8 cellular contexts compared by ENCODE assay signal in genomic region chr1:19882111-19883071, GRCh38. TPM values are rescaled to one million over a fixed set of nuclear protein-coding genes. Genes with fewer than 3 reads are reported as not detected.
DNase-seq lines count a peak whose midpoint lies in the region; ATAC-seq lines count a peak whose summit lies in the region.

OTUD3 (plus strand) TSS chr1:19882395; CDS start chr1:19882514, 119 bp downstream.

- DNase-seq in EH (ENCODE audit: low read depth) = peak; percentile 97
- DNase-seq in GM23248 = peak; percentile 99
- peak; percentile 95 to 99 for DNase-seq in Kasumi-1 (lab: John Stamatoyannopoulos, UW)
- peak; percentile 97 for DNase-seq in RKO (ENCODE audit: low spot score)
- peak; percentile 95 for DNase-seq in activated T-helper 1 cell treated with anti-CD3 and anti-CD28 coated beads, Interleukin-12 subunit alpha, Interleukin-12 subunit beta, Interleukin-2, Interleukin-4 antibody, amounts not matched to agents 30 ng/mL and 10 ng/mL and 1 ng/mL, durations not matched to agents 14 hours and 24 hours and 36 hours (ENCODE audit: low spot score)
- peak; percentile 95 for DNase-seq in fibroblast of gingiva (ENCODE audit: low read depth)
- DNase-seq in naive thymus-derived CD4-positive, alpha-beta T cell = peak; percentile 87 to 97 (median 96)
- peak; percentile 96 for DNase-seq in stimulated activated naive B cell treated with anti-CD40 and anti-IgM and Interleukin-4, amounts not matched to agents 10 μg/mL and 1 μg/mL and 100 μg/mL, for 72 hours

- H3K4me1 Mint-ChIP-seq in activated T-helper 1 cell treated with anti-CD3 and anti-CD28 coated beads, Interleukin-12 subunit alpha, Interleukin-12 subunit beta, Interleukin-2, Interleukin-4 antibody, amounts not matched to agents 30 ng/mL and 10 ng/mL and 1 ng/mL, durations not matched to agents 14 hours and 24 hours and 36 hours (ENCODE audit: low read depth) = peaks cover 31% of the 10 kb centered on the region
- peaks cover 20 to 50% (median 47%) of the 10 kb centered on the region in 7 donors for H3K4me1 Mint-ChIP-seq in naive thymus-derived CD4-positive, alpha-beta T cell
- peaks cover 18 to 28% of the 10 kb centered on the region in 2 donors for H3K4me1 Mint-ChIP-seq in stimulated activated naive B cell treated with anti-CD40 and anti-IgM and Interleukin-4, amounts not matched to agents 10 μg/mL and 1 μg/mL and 100 μg/mL, for 72 hours

- no peaks in the 10 kb centered on the region for H3K9me2 ChIP-seq in GM23248 (ENCODE audit: insufficient read depth)

- H3K4me3 Mint-ChIP-seq in activated T-helper 1 cell treated with anti-CD3 and anti-CD28 coated beads, Interleukin-12 subunit alpha, Interleukin-12 subunit beta, Interleukin-2, Interleukin-4 antibody, amounts not matched to agents 30 ng/mL and 10 ng/mL and 1 ng/mL, durations not matched to agents 14 hours and 24 hours and 36 hours = peak within 1 kb of the TSS; percentile 90
- H3K4me3 Mint-ChIP-seq in naive thymus-derived CD4-positive, alpha-beta T cell = peak within 1 kb of the TSS; percentile 77 to 95 (median 88)
- peak within 1 kb of the TSS; percentile 86 to 90 for H3K4me3 Mint-ChIP-seq in stimulated activated naive B cell treated with anti-CD40 and anti-IgM and Interleukin-4, amounts not matched to agents 10 μg/mL and 1 μg/mL and 100 μg/mL, for 72 hours

- POLR2A ChIA-PET in naive thymus-derived CD4-positive, alpha-beta T cell (lab: Charles Lee) = interaction anchor here (1.1 to 1.5 kb wide), 2 partner anchors 12 to 222 kb away, joined by 3 to 5 read pairs; no protein-coding TSS in a partner anchor

- H2AFZ ChIP-seq in GM23248 = peak within 1 kb of the TSS; percentile 99

- peak within 1 kb of the TSS; percentile 88 for H3K9ac ChIP-seq in GM23248

- peak within 1 kb of the TSS; percentile 82 for H3K27ac ChIP-seq in GM23248
- H3K27ac ChIP-seq in naive thymus-derived CD4-positive, alpha-beta T cell (ENCODE audit: low read depth, low read length) = peak within 1 kb of the TSS; percentile 82

- in situ Hi-C loops in GM23248 (cut with MboI) = no loop called here

- CTCF ChIA-PET in naive thymus-derived CD4-positive, alpha-beta T cell (lab: Charles Lee) = interaction anchor here (0.7 to 1.3 kb wide), 4 partner anchors 8 to 269 kb away, joined by 3 to 4 read pairs (median 4); no protein-coding TSS in a partner anchor

- H4K20me1 ChIP-seq in GM23248 (ENCODE audit: insufficient read depth) = peaks cover 4% of the 10 kb centered on the region; the same call in 1 of the 2 replicates

- intact Hi-C loops in activated T-helper 1 cell treated with anti-CD3 and anti-CD28 coated beads, Interleukin-12 subunit alpha, Interleukin-12 subunit beta, Interleukin-2, Interleukin-4 antibody, amounts not matched to agents 30 ng/mL and 10 ng/mL and 1 ng/mL, durations not matched to agents 14 hours and 24 hours and 36 hours (cut with micrococcal nuclease) = loop anchor here (1.0 to 10.0 kb wide), 10 partner anchors 82 to 782 kb away; partner anchors contain the start of genes DDOST, EMC1, HTR6 and MRTO4
- intact Hi-C loops in naive thymus-derived CD4-positive, alpha-beta T cell (cut with micrococcal nuclease) = loop anchor here (1.0 to 10.0 kb wide), 11 partner anchors 80 to 1900 kb away; partner anchors contain the start of genes CAPZB (in 1 of the 2), HTR6 (in 1 of the 2), MUL1 (in 1 of the 2) and PINK1 (in 1 of the 2)

- H3K36me3 Mint-ChIP-seq in activated T-helper 1 cell treated with anti-CD3 and anti-CD28 coated beads, Interleukin-12 subunit alpha, Interleukin-12 subunit beta, Interleukin-2, Interleukin-4 antibody, amounts not matched to agents 30 ng/mL and 10 ng/mL and 1 ng/mL, durations not matched to agents 14 hours and 24 hours and 36 hours (ENCODE audit: low read depth) = peaks cover 7% of the 10 kb centered on the region
- no peaks in the 10 kb centered on the region for H3K36me3 Mint-ChIP-seq in naive thymus-derived CD4-positive, alpha-beta T cell
- peaks cover 0 to 9% of the 10 kb centered on the region in 2 donors for H3K36me3 Mint-ChIP-seq in stimulated activated naive B cell treated with anti-CD40 and anti-IgM and Interleukin-4, amounts not matched to agents 10 μg/mL and 1 μg/mL and 100 μg/mL, for 72 hours

- H3K4me2 ChIP-seq in GM23248 (ENCODE audit: unreplicated experiment) = peak within 1 kb of the TSS; percentile 89

- peak within 1 kb of the TSS; percentile 91 for H3K4me3 ChIP-seq in GM23248
- H3K4me3 ChIP-seq in naive thymus-derived CD4-positive, alpha-beta T cell (ENCODE audit: low read length) = peak within 1 kb of the TSS; percentile 66

- H3K36me3 ChIP-seq in GM23248 (ENCODE audit: low read depth) = no peaks in the 10 kb centered on the region
- H3K36me3 ChIP-seq in naive thymus-derived CD4-positive, alpha-beta T cell (ENCODE audit: control insufficient read depth in 2 of 3, insufficient read depth in 3 of 3, low read length in 3 of 3) = no peaks in the 10 kb centered on the region

- ATAC-seq in naive thymus-derived CD4-positive, alpha-beta T cell = peak; percentile 100
- ATAC-seq in stimulated activated naive B cell treated with anti-CD40 and anti-IgM and Interleukin-4, amounts not matched to agents 10 μg/mL and 1 μg/mL and 100 μg/mL, for 72 hours (replicated peaks) = peak; percentile 96 to 97

- no peaks in the 10 kb centered on the region for H3K9me3 ChIP-seq in GM23248 (ENCODE audit: low read depth)
- no peaks in the 10 kb centered on the region for H3K9me3 ChIP-seq in naive thymus-derived CD4-positive, alpha-beta T cell (ENCODE audit: control insufficient read depth in 2 of 3, low read length in 3 of 3)

- peak within 1 kb of the TSS; percentile 52 for H3K27ac Mint-ChIP-seq in activated T-helper 1 cell treated with anti-CD3 and anti-CD28 coated beads, Interleukin-12 subunit alpha, Interleukin-12 subunit beta, Interleukin-2, Interleukin-4 antibody, amounts not matched to agents 30 ng/mL and 10 ng/mL and 1 ng/mL, durations not matched to agents 14 hours and 24 hours and 36 hours
- peak within 1 kb of the TSS; percentile 3 to 88 (median 75) for H3K27ac Mint-ChIP-seq in naive thymus-derived CD4-positive, alpha-beta T cell
- H3K27ac Mint-ChIP-seq in stimulated activated naive B cell treated with anti-CD40 and anti-IgM and Interleukin-4, amounts not matched to agents 10 μg/mL and 1 μg/mL and 100 μg/mL, for 72 hours = peak within 1 kb of the TSS; percentile 86

- WGBS in GM23248 (ENCODE audit: low coverage in 1 of 2, low lambda C conversion rate in 2 of 2, missing lambda C conversion rate in 2 of 2), 2 experiments = 1 to 2% methylated on average over 73 to 74 of the region's 97 CpGs

- peaks cover 21% of the 10 kb centered on the region for H3K4me1 ChIP-seq in GM23248 (ENCODE audit: insufficient read depth)
- H3K4me1 ChIP-seq in naive thymus-derived CD4-positive, alpha-beta T cell (ENCODE audit: control insufficient read depth in 2 of 2, insufficient read depth in 2 of 2, low read length in 2 of 2) = peaks cover 15 to 23% of the 10 kb centered on the region in 2 donors

- no peaks in the 10 kb centered on the region for H3K9me3 Mint-ChIP-seq in activated T-helper 1 cell treated with anti-CD3 and anti-CD28 coated beads, Interleukin-12 subunit alpha, Interleukin-12 subunit beta, Interleukin-2, Interleukin-4 antibody, amounts not matched to agents 30 ng/mL and 10 ng/mL and 1 ng/mL, durations not matched to agents 14 hours and 24 hours and 36 hours
- H3K9me3 Mint-ChIP-seq in naive thymus-derived CD4-positive, alpha-beta T cell = peaks cover 0 to 3% (median 0%) of the 10 kb centered on the region in 11 donors
- no peaks in the 10 kb centered on the region for H3K9me3 Mint-ChIP-seq in stimulated activated naive B cell treated with anti-CD40 and anti-IgM and Interleukin-4, amounts not matched to agents 10 μg/mL and 1 μg/mL and 100 μg/mL, for 72 hours

- H3K27me3 ChIP-seq in GM23248 (replicated peaks; ENCODE audit: insufficient read depth) = no peaks in the 10 kb centered on the region
- H3K27me3 ChIP-seq in naive thymus-derived CD4-positive, alpha-beta T cell (ENCODE audit: control insufficient read depth in 2 of 2, insufficient read depth in 2 of 2, low read length in 2 of 2) = no peaks in the 10 kb centered on the region

- H3K79me2 ChIP-seq in GM23248 (ENCODE audit: insufficient read depth) = peaks cover 48% of the 10 kb centered on the region

- H3K27me3 Mint-ChIP-seq in activated T-helper 1 cell treated with anti-CD3 and anti-CD28 coated beads, Interleukin-12 subunit alpha, Interleukin-12 subunit beta, Interleukin-2, Interleukin-4 antibody, amounts not matched to agents 30 ng/mL and 10 ng/mL and 1 ng/mL, durations not matched to agents 14 hours and 24 hours and 36 hours (ENCODE audit: insufficient read depth) = peaks cover 2% of the 10 kb centered on the region
- peaks cover 0 to 15% (median 6%) of the 10 kb centered on the region in 5 donors for H3K27me3 Mint-ChIP-seq in naive thymus-derived CD4-positive, alpha-beta T cell
- H3K27me3 Mint-ChIP-seq in stimulated activated naive B cell treated with anti-CD40 and anti-IgM and Interleukin-4, amounts not matched to agents 10 μg/mL and 1 μg/mL and 100 μg/mL, for 72 hours = peaks cover 4 to 10% of the 10 kb centered on the region in 2 donors

- peaks cover 17% of the 10 kb centered on the region for H3F3A ChIP-seq in GM23248 (ENCODE audit: insufficient read depth)

RNA-seq across cellular contexts. Expression of gene OTUD3, which starts in this region (rescaled TPM):
- 3.2 and 4.8 TPM in 2 replicates for total RNA-seq in GM23248 (2014; rRNA removed; shearing (Covaris generic))
- polyA plus RNA-seq in GM23248 (2016; fragmentation: Nextera tagmentation; extraction: Ambion mirVana) = 1.7 and 1.8 TPM in 2 replicates
- 10.2 and 16.1 TPM in 2 replicates for total RNA-seq in activated T-helper 1 cell treated with anti-CD3 and anti-CD28 coated beads, Interleukin-12 subunit alpha, Interleukin-12 subunit beta, Interleukin-2, Interleukin-4 antibody, amounts not matched to agents 30 ng/mL and 10 ng/mL and 1 ng/mL, durations not matched to agents 14 hours and 24 hours and 36 hours
- total RNA-seq in naive thymus-derived CD4-positive, alpha-beta T cell = 10 to 100 TPM; 13.1 to 23.6 (median 20.8) TPM
- polyA plus RNA-seq in naive thymus-derived CD4-positive, alpha-beta T cell = 1 to 10 TPM in 1 of 2 donors, under 1 TPM in 1; 0.97 to 2.4 TPM

Comparison
In these comparisons a context has a peak if more than half of its experiments do, and no peak if none do; other contexts are left out.
1. Peak in every context shown above with its lines: DNase-seq, ATAC-seq, H3K4me3 ChIP-seq and H3K27ac ChIP-seq.